20 cellular contexts compared by ENCODE assay signal in the genomic region with DNA sequence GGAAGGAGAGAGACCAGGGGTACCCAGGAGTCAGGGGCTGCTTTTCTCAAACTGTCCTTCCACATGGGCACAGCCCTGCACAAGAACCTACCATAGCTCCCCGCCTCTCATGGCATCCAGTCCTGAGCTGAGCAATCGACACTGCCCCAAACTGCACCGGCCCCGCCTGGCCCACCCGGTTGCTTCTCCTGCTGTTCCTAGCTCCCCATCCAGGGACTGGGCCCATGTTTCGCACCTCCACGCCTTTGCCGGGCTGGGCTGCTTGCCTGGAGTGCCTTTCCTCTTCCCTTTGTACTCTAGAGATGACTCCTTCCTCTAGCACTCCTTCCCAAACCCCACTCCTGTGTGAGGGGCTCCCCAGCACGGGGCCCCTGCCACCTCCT.
DNase-seq lines count a peak whose midpoint lies in the region; TF ChIP-seq lines count a peak whose summit lies in the region.
"Had no signal": no experiment of that assay in that cellular context is flagged by ENCODE, and none has a peak within 500 bp of the region (broad histone marks: within the 10 kb centered on the region; RNA-seq: fewer than 3 reads in every experiment).

No MANE protein-coding gene starts in this region.

- H2BK15ac ChIP-seq in mesenchymal stem cell (ENCODE audit: low read depth, poor library complexity, severe bottlenecking) (peak overlapping the region; percentile 12), neuronal stem cell (ENCODE audit: low read length) (peak overlapping the region; percentile 93)

- 88% methylated on average over 9 of the region's 9 CpGs for WGBS in mesenchymal stem cell
- no CpG with 5 or more reads among the region's 9 CpGs for WGBS in neuronal stem cell (ENCODE audit: extremely low coverage in 2 of 2, insufficient read length in 2 of 2, insufficient replicate concordance in 1 of 2), 2 donors

- H3K4me1 Mint-ChIP-seq in endothelial cell (ENCODE audit: unreplicated experiment) = no peaks in the 10 kb centered on the region
- H3K4me1 Mint-ChIP-seq: B cell had no signal

- no peak overlapping the region for H2BK12ac ChIP-seq in mesenchymal stem cell (ENCODE audit: low read length in 2 of 2)
- H2BK12ac ChIP-seq in neuronal stem cell (ENCODE audit: low read length) = no peak overlapping the region

- no peak overlapping the region for H4K91ac ChIP-seq in mesenchymal stem cell (ENCODE audit: low read length)
- H4K91ac ChIP-seq in neuronal stem cell (ENCODE audit: low read depth, low read length, poor library complexity) = no peak overlapping the region

- H4K20me1 ChIP-seq in Karpas-422 (ENCODE audit: insufficient read depth, low read depth, low read length) = no peaks in the 10 kb centered on the region

- H4K8ac ChIP-seq in mesenchymal stem cell (ENCODE audit: low read length) (no peak overlapping the region), neuronal stem cell (ENCODE audit: low read depth, low read length) (no peak overlapping the region)

- H3K4me1 ChIP-seq in mesenchymal stem cell (ENCODE audit: control insufficient read depth, insufficient read depth, low read depth, low read length) (peaks cover 5% of the 10 kb centered on the region), neuronal stem cell (ENCODE audit: control insufficient read depth in 2 of 2, insufficient read depth in 1 of 2, low read depth in 1 of 2, low read length in 2 of 2) (peaks cover 0 to 7% of the 10 kb centered on the region in 2 donors), rectal smooth muscle tissue (ENCODE audit: control insufficient read depth, insufficient read depth, low read length) (no peaks in the 10 kb centered on the region), Karpas-422 (ENCODE audit: low read length) (no peaks in the 10 kb centered on the region)
- H3K4me1 ChIP-seq: Caco-2 had no signal

- peaks cover 4% of the 10 kb centered on the region for H3K36me3 Mint-ChIP-seq in endothelial cell (ENCODE audit: low read depth, unreplicated experiment)
- H3K36me3 Mint-ChIP-seq: CD8-positive, alpha-beta T cell had no signal

- no peak overlapping the region for H2AFZ ChIP-seq in mesenchymal stem cell (ENCODE audit: low read depth, low read length)
- no peak overlapping the region for H2AFZ ChIP-seq in neuronal stem cell (ENCODE audit: low read length)
- H2AFZ ChIP-seq in Karpas-422 (ENCODE audit: low read length) = no peak overlapping the region

- H3K4me2 ChIP-seq in mesenchymal stem cell (ENCODE audit: low read length, poor library complexity, severe bottlenecking) (no peak overlapping the region), neuronal stem cell (ENCODE audit: insufficient read depth, low read length, poor library complexity, severe bottlenecking) (no peak overlapping the region), Karpas-422 (ENCODE audit: low read depth, low read length, poor library complexity, severe bottlenecking) (no peak overlapping the region)
- H3K4me2 ChIP-seq: BLaER1 treated with 17β-estradiol and CSF1 and Interleukin-3, amounts not matched to agents 10 nM and 100 nM had no signal

- H3K4me3 ChIP-seq in mesenchymal stem cell (ENCODE audit: insufficient read depth in 1 of 2, low read depth in 1 of 2, low read length in 2 of 2) = no peak overlapping the region
- no peak overlapping the region for H3K4me3 ChIP-seq in neuronal stem cell (ENCODE audit: low read length in 2 of 2)
- H3K4me3 ChIP-seq in rectal smooth muscle tissue (ENCODE audit: low read length) = peak overlapping the region; percentile 27
- H3K4me3 ChIP-seq in Karpas-422 (ENCODE audit: low read length) = no peak overlapping the region
- H3K4me3 ChIP-seq: BLaER1 treated with 17β-estradiol and CSF1 and Interleukin-3, amounts not matched to agents 10 nM and 100 nM had no signal

- H2BK5ac ChIP-seq in mesenchymal stem cell (ENCODE audit: low read depth, low read length, poor library complexity, severe bottlenecking) = no peak overlapping the region
- H2BK5ac ChIP-seq in neuronal stem cell (ENCODE audit: low read length) = no peak overlapping the region

- H3K79me1 ChIP-seq in mesenchymal stem cell (replicated peaks; ENCODE audit: low read length, poor library complexity, severe bottlenecking) (no peaks in the 10 kb centered on the region), neuronal stem cell (ENCODE audit: low read depth, low read length) (no peaks in the 10 kb centered on the region)

- H3K14ac ChIP-seq in mesenchymal stem cell (ENCODE audit: low read length in 2 of 2) = no peak overlapping the region
- peak overlapping the region; percentile 42 for H3K14ac ChIP-seq in neuronal stem cell (ENCODE audit: low read length)

- DNase-seq in endothelial cell (ENCODE audit: low spot score) = no peak
- no peak for DNase-seq in mesenchymal stem cell
- no peak for DNase-seq in neuronal stem cell (ENCODE audit: low spot score)
- DNase-seq in Karpas-422 = no peak
- DNase-seq in NCI-H2196 treated with DMSO at 0.1 percent for 48 hours (lab: John Stamatoyannopoulos, UW; ENCODE audit: unreplicated experiment) = no peak
- DNase-seq in AG08395 (ENCODE audit: low spot score) = no peak
- DNase-seq in SHP77 (lab: John Stamatoyannopoulos, UW) = no peak
- DNase-seq: 8988T; ACHN; AML-193; Caco-2; Calu3; CD4-positive, alpha-beta T cell; CD8-positive, alpha-beta T cell; DMS79 treated with DMSO at 0.1 percent for 48 hours; GF-D8 had no signal

- H2AK5ac ChIP-seq in mesenchymal stem cell (ENCODE audit: low read length, severe bottlenecking) = no peak overlapping the region
- peak overlapping the region; percentile 49 for H2AK5ac ChIP-seq in neuronal stem cell (ENCODE audit: low read depth, low read length)

- H3K4me3 Mint-ChIP-seq in endothelial cell (ENCODE audit: unreplicated experiment) = peak overlapping the region; percentile 53
- H3K4me3 Mint-ChIP-seq: B cell; CD4-positive, alpha-beta T cell; CD8-positive, alpha-beta T cell had no signal

- H3K36me3 ChIP-seq in mesenchymal stem cell (ENCODE audit: control insufficient read depth in 1 of 2, insufficient read depth in 2 of 2, low read depth in 1 of 2, low read length in 2 of 2) = no peaks in the 10 kb centered on the region
- H3K36me3 ChIP-seq in neuronal stem cell (replicated peaks in 1 of 2; ENCODE audit: control insufficient read depth in 2 of 2, insufficient read depth in 2 of 2, low read length in 2 of 2) = no peaks in the 10 kb centered on the region
- no peaks in the 10 kb centered on the region for H3K36me3 ChIP-seq in rectal smooth muscle tissue (ENCODE audit: control insufficient read depth, insufficient read depth, low read length)
- no peaks in the 10 kb centered on the region for H3K36me3 ChIP-seq in Karpas-422 (ENCODE audit: insufficient read depth, low read length)
- H3K36me3 ChIP-seq: BLaER1 treated with 17β-estradiol and CSF1 and Interleukin-3, amounts not matched to agents 10 nM and 100 nM had no signal

- H3K27me3 ChIP-seq in mesenchymal stem cell (ENCODE audit: control insufficient read depth in 1 of 2, insufficient read depth in 1 of 2, low read length in 2 of 2) (peaks cover 44 to 87% of the 10 kb centered on the region in 2 experiments), neuronal stem cell (ENCODE audit: control insufficient read depth in 3 of 3, insufficient read depth in 3 of 3, low read depth in 1 of 3, low read length in 3 of 3) (peaks cover 0 to 5% (median 0%) of the 10 kb centered on the region in 3 experiments), rectal smooth muscle tissue (ENCODE audit: control insufficient read depth, insufficient read depth, low read length) (no peaks in the 10 kb centered on the region), Karpas-422 (ENCODE audit: low read length) (no peaks in the 10 kb centered on the region; the same call in 1 of the 2 replicates)
- H3K27me3 ChIP-seq: BLaER1 treated with 17β-estradiol and CSF1 and Interleukin-3, amounts not matched to agents 10 nM and 100 nM had no signal

- H3K9me3 ChIP-seq in mesenchymal stem cell (ENCODE audit: control insufficient read depth, low read length) (peaks cover 4% of the 10 kb centered on the region), neuronal stem cell (replicated peaks in 1 of 2; ENCODE audit: control insufficient read depth in 2 of 2, insufficient read depth in 1 of 2, low read depth in 1 of 2, low read length in 2 of 2) (peaks cover 0 to 6% of the 10 kb centered on the region in 2 donors), Karpas-422 (ENCODE audit: low read length) (no peaks in the 10 kb centered on the region)
- H3K9me3 ChIP-seq: Caco-2 had no signal

- H3K27ac ChIP-seq in mesenchymal stem cell (ENCODE audit: low read length, poor library complexity, severe bottlenecking) = no peak overlapping the region
- no peak overlapping the region for H3K27ac ChIP-seq in neuronal stem cell (replicated peaks; ENCODE audit: low read length)
- H3K27ac ChIP-seq in rectal smooth muscle tissue (ENCODE audit: low read depth, low read length) = no peak overlapping the region
- no peak overlapping the region for H3K27ac ChIP-seq in Karpas-422 (ENCODE audit: low read length)
- H3K27ac ChIP-seq: BLaER1 treated with 17β-estradiol and CSF1 and Interleukin-3, amounts not matched to agents 10 nM and 100 nM; C4-2B had no signal

- H3K4ac ChIP-seq in mesenchymal stem cell (ENCODE audit: low read depth in 1 of 2, low read length in 2 of 2) (no peak overlapping the region), neuronal stem cell (ENCODE audit: low read length) (no peak overlapping the region)

- H3K23ac ChIP-seq in mesenchymal stem cell (ENCODE audit: low read length in 2 of 2) = no peak overlapping the region
- no peak overlapping the region for H3K23ac ChIP-seq in neuronal stem cell (ENCODE audit: low read depth, low read length, poor library complexity)

- peaks cover 5% of the 10 kb centered on the region for H3K27me3 Mint-ChIP-seq in endothelial cell (ENCODE audit: unreplicated experiment)
- H3K27me3 Mint-ChIP-seq: CD4-positive, alpha-beta T cell had no signal

- H3K9ac ChIP-seq in mesenchymal stem cell (ENCODE audit: low read length) (no peak overlapping the region), neuronal stem cell (ENCODE audit: low read depth, low read length, poor library complexity) (no peak overlapping the region), rectal smooth muscle tissue (ENCODE audit: low read length) (no peak overlapping the region), Karpas-422 (ENCODE audit: low read length) (no peak overlapping the region)
- H3K9ac ChIP-seq: BLaER1 treated with 17β-estradiol and CSF1 and Interleukin-3, amounts not matched to agents 10 nM and 100 nM had no signal

- H3K79me2 ChIP-seq in Karpas-422 (ENCODE audit: low read length) = no peaks in the 10 kb centered on the region

- H2BK120ac ChIP-seq in mesenchymal stem cell (ENCODE audit: low read depth, low read length) (no peak overlapping the region), neuronal stem cell (ENCODE audit: low read depth, low read length) (peak overlapping the region; percentile 92)

- peak overlapping the region; percentile 37 for H3K27ac Mint-ChIP-seq in endothelial cell (ENCODE audit: unreplicated experiment)
- H3K27ac Mint-ChIP-seq: B cell; CD4-positive, alpha-beta T cell; CD8-positive, alpha-beta T cell had no signal

- no peaks in the 10 kb centered on the region for H3K9me3 Mint-ChIP-seq in endothelial cell (ENCODE audit: unreplicated experiment)
- H3K9me3 Mint-ChIP-seq: CD4-positive, alpha-beta T cell; CD8-positive, alpha-beta T cell had no signal

- no peaks in the 10 kb centered on the region for H3K9me2 ChIP-seq in Karpas-422 (replicated peaks; ENCODE audit: insufficient read depth, low read length)

- no peak for TF ChIP-seq CTCF in endothelial cell (IDR thresholded peaks at IDR 0.05; ENCODE audit: unreplicated experiment)

- no peak overlapping the region for H3K18ac ChIP-seq in mesenchymal stem cell (ENCODE audit: low read depth in 1 of 2, low read length in 2 of 2)
- H3K18ac ChIP-seq in neuronal stem cell (ENCODE audit: low read length) = peak overlapping the region; percentile 89
